14 cellular contexts compared by ENCODE assay signal in the genomic region with DNA sequence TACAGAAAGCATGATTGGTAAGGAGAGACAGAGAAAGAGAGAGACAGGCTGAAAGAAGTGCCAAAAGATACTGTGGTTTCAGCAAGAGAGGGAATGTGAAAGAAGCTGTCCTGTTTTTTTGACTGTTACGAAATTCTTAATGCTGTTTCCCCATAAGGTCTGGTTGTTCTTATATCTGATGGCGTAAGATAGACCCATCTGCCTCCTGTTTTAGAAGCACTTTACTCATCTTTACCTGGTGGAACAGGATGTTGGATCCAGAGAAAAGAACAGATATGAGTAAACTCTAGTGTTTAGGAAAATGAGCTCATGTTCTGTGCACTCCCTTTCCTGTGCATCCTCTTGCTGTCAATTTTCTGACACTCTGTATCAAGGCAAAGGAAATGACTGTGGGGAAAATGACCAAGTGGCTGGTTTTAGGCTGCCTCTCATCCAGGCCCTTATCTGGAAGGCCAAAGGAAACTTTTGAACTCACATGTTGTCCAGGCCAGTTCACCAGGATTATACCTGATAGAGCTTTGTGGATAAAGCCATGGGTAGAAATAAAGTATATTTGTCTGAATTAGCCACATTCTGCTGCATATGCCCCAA.
"Had no signal": no experiment of that assay in that cellular context is flagged by ENCODE, and none has a peak within 500 bp of the region (broad histone marks: within the 10 kb centered on the region; RNA-seq: fewer than 3 reads in every experiment).

No MANE protein-coding gene starts in this region.

- H3K4me3 ChIP-seq: mucosa of descending colon, ovary, sigmoid colon, tibial artery, vagina had no signal

- ATAC-seq: mucosa of descending colon; naive thymus-derived CD4-positive, alpha-beta T cell; stimulated activated memory B cell treated with anti-CD40 and anti-IgM and Interleukin-4, amounts not matched to agents 10 μg/mL and 1 μg/mL and 100 μg/mL, for 72 hours had no signal

- DNase-seq: activated CD4-positive, alpha-beta T cell treated with anti-CD3 and anti-CD28 coated beads, Interleukin-2, amount 50 U/mL, for 1 hour; activated CD8-positive, alpha-beta memory T cell treated with anti-CD3 and anti-CD28 coated beads for 24 hours; activated naive CD4-positive, alpha-beta T cell; activated naive CD8-positive, alpha-beta T cell treated with anti-CD3 and anti-CD28 coated beads, Interleukin-2, amount 10 ng/mL, durations not matched to agents 7 days and 5 days; anterior cingulate cortex; mucosa of descending colon; naive thymus-derived CD4-positive, alpha-beta T cell; ovary; sigmoid colon; stimulated activated CD4-positive, alpha-beta T cell treated with anti-CD3 and anti-CD28 coated beads, Interleukin-12 subunit alpha, Interleukin-12 subunit beta, amount 100 ng/mL, for 4 hours; stimulated activated CD4-positive, alpha-beta T cell treated with anti-CD3 and anti-CD28 coated beads, Interleukin-2, amount 100 ng/mL, for 24 hours; tibial artery had no signal
